ENCODE assay signal across 25 cellular contexts in genomic region chr2:24617431-24617830, GRCh38.
A peak's percentile ranks its signal among the peaks of the same experiment; 100 is the strongest.
DNase-seq lines count a peak whose midpoint lies in the region; ATAC-seq and TF ChIP-seq lines count a peak whose summit lies in the region.
"Had no signal": no experiment of that assay in that cellular context is flagged by ENCODE, and none has a peak within 500 bp of the region (broad histone marks: within the 10 kb centered on the region; RNA-seq: fewer than 3 reads in every experiment).

No MANE protein-coding gene starts in this region.

- H3K36me3 ChIP-seq in SK-N-SH (replicated peaks in 1 of 2; ENCODE audit: control insufficient read depth in 1 of 2, insufficient read depth in 2 of 2, low read length in 1 of 2) (no peaks in the 10 kb centered on the region), gastrocnemius medialis (no peaks in the 10 kb centered on the region), left lung (no peaks in the 10 kb centered on the region)
- H3K36me3 ChIP-seq: pancreas, suprapubic skin, upper lobe of left lung had no signal

- intact Hi-C loops in gastrocnemius medialis (cut with DNase I; ENCODE audit: low total_unique reads) = no loop called here
- intact Hi-C loops in left lung (cut with DNase I) = no loop called here

- no peaks in the 10 kb centered on the region for H3K27me3 ChIP-seq in SK-N-SH (ENCODE audit: insufficient read depth)
- no peaks in the 10 kb centered on the region for H3K27me3 ChIP-seq in gastrocnemius medialis
- H3K27me3 ChIP-seq in left lung = no peaks in the 10 kb centered on the region
- H3K27me3 ChIP-seq: pancreas, suprapubic skin, upper lobe of left lung had no signal

- H3K4me3 ChIP-seq in SK-N-SH (ENCODE audit: low read depth in 2 of 2, low read length in 1 of 2) (no peak overlapping the region), fibroblast of mammary gland (ENCODE audit: control insufficient read depth, low read depth, low read length) (no peak overlapping the region), gastrocnemius medialis (no peak overlapping the region), left lung (no peak overlapping the region)
- H3K4me3 ChIP-seq: pancreas, suprapubic skin, upper lobe of left lung had no signal

- H3F3A ChIP-seq in SK-N-SH (replicated peaks; ENCODE audit: insufficient read depth) = no peaks in the 10 kb centered on the region

- no peak overlapping the region for H3K9ac ChIP-seq in SK-N-SH

- peak; percentile 27 for DNase-seq in SK-N-SH
- peak; percentile 77 for DNase-seq in NCI-H69 (lab: John Stamatoyannopoulos, UW)
- peak; percentile 28 for DNase-seq in fibroblast of mammary gland (ENCODE audit: low read depth)
- no peak for DNase-seq in gastrocnemius medialis
- no peak for DNase-seq in left lung
- DNase-seq in dedifferentiated amniotic fluid mesenchymal stem cell (ENCODE audit: extremely low spot score) = no peak
- DNase-seq: activated CD4-positive, alpha-beta T cell treated with anti-CD3 and anti-CD28 coated beads for 36 hours; anterior cingulate cortex; Calu3; CD4-positive, CD25-positive, alpha-beta regulatory T cell; immature natural killer cell; Kasumi-1; left cardiac atrium; NCI-H1436 treated with DMSO at 0.1 percent for 48 hours; NCI-H2107; pancreas; Right ventricle myocardium superior; stimulated activated CD4-positive, alpha-beta T cell treated with anti-CD3 and anti-CD28 coated beads, Interleukin-1b, Interleukin-23, amount 100 ng/mL, for 48 hours; stimulated activated naive CD4-positive, alpha-beta T cell treated with Interleukin-2 at 50 U/mL for 16 hours; SW 1271; upper lobe of left lung had no signal

- 0 out of 2 replicates have a peak, but pooled peaks cover 3% of the 10 kb centered on the region for H3K79me2 ChIP-seq in SK-N-SH (ENCODE audit: insufficient read depth)

- POLR2A ChIA-PET in SK-N-SH (lab: Yijun Ruan, JAX) = no interaction called here

- peak overlapping the region in 1 of 2 experiments; percentile 51; a peak in 2 of 4 replicates for H3K27ac ChIP-seq in SK-N-SH (ENCODE audit: low read depth in 2 of 2, low read length in 1 of 2)
- H3K27ac ChIP-seq in gastrocnemius medialis = no peak overlapping the region
- H3K27ac ChIP-seq in left lung = no peak overlapping the region
- H3K27ac ChIP-seq: pancreas, suprapubic skin, upper lobe of left lung had no signal

- TF ChIP-seq CTCF in SK-N-SH (IDR thresholded peaks at IDR 0.05) (no peak), fibroblast of mammary gland (conservative IDR thresholded peaks at IDR 0.05; ENCODE audit: control insufficient read depth, insufficient read depth, low read depth, low read length) (no peak), gastrocnemius medialis (IDR thresholded peaks at IDR 0.05 in 4 of 5, conservative IDR thresholded peaks at IDR 0.05 in 1 of 5) (no peak), left lung (IDR thresholded peaks at IDR 0.05) (no peak)

- no peaks in the 10 kb centered on the region for H3K9me2 ChIP-seq in SK-N-SH

- no peaks in the 10 kb centered on the region for H4K20me1 ChIP-seq in SK-N-SH (ENCODE audit: insufficient read depth)

- H3K9me3 ChIP-seq in SK-N-SH (peaks cover under 1% of the 10 kb centered on the region; the same call in 1 of the 2 replicates), gastrocnemius medialis (no peaks in the 10 kb centered on the region), left lung (no peaks in the 10 kb centered on the region)
- H3K9me3 ChIP-seq: pancreas, suprapubic skin, upper lobe of left lung had no signal

- no peak overlapping the region for H3K4me2 ChIP-seq in SK-N-SH

- in situ Hi-C loops in gastrocnemius medialis (cut with MboI; ENCODE audit: low sequenced_read_pairs in 4 of 4) = no loop called here

- 82% methylated on average over 2 of the region's 2 CpGs for WGBS in SK-N-SH (ENCODE audit: low lambda C conversion rate)

- H3K4me1 ChIP-seq in SK-N-SH (ENCODE audit: control insufficient read depth in 1 of 2, insufficient read depth in 2 of 2, low read depth in 1 of 2, low read length in 1 of 2) = peaks cover 6 to 19% of the 10 kb centered on the region in 2 experiments; a peak in 3 of 4 replicates
- peaks cover 60 to 68% of the 10 kb centered on the region in 2 donors for H3K4me1 ChIP-seq in gastrocnemius medialis
- H3K4me1 ChIP-seq in left lung = peaks cover 0 to 3% of the 10 kb centered on the region in 2 donors

- H2AFZ ChIP-seq in SK-N-SH (ENCODE audit: low read depth) = no peak overlapping the region

- no peak for TF ChIP-seq EP300 in SK-N-SH (IDR thresholded peaks at IDR 0.05; ENCODE audit: borderline replicate concordance in 1 of 2, low read depth in 1 of 2, low read length in 1 of 2)

- no peak for TF ChIP-seq POLR2A in gastrocnemius medialis (IDR thresholded peaks at IDR 0.05)

- ATAC-seq in SK-N-SH treated with all-trans-retinoic acid at 6 μM for 48 hours (no peak), gastrocnemius medialis (no peak), left lung (no peak), HG03521 (IDR thresholded peaks at IDR 0.05; ENCODE audit: unreplicated experiment) (no peak)
- ATAC-seq: activated CD4-positive, alpha-beta T cell treated with anti-CD3 and anti-CD28 coated beads for 36 hours; Panc1; pancreas had no signal

- no peak for TF ChIP-seq RAD21 in SK-N-SH (IDR thresholded peaks at IDR 0.05; ENCODE audit: low read length)

- CTCF ChIA-PET in SK-N-SH (lab: Yijun Ruan, JAX) = interaction anchor here (0.8 to 0.9 kb wide), 2 partner anchors 11 to 51 kb away, joined by 3 read pairs; no protein-coding TSS in a partner anchor

TF ChIP-seq in SK-N-SH, 30 proteins besides CTCF, POLR2A, EP300 and RAD21:
- TF ChIP-seq GABPA (IDR thresholded peaks at IDR 0.05; ENCODE audit: low read depth) (no peak), MEF2A (IDR thresholded peaks at IDR 0.05; ENCODE audit: borderline replicate concordance, low read depth) (no peak), CHD2 (IDR thresholded peaks at IDR 0.05; ENCODE audit: low read length, partially characterized antibody) (no peak), YY1 (IDR thresholded peaks at IDR 0.05; ENCODE audit: low read depth) (no peak), GATA2 (CRISPR knock-in tag; IDR thresholded peaks at IDR 0.05) (peak; percentile 48), ELF1 (IDR thresholded peaks at IDR 0.05) (no peak), ZBTB33 (IDR thresholded peaks at IDR 0.05; ENCODE audit: borderline replicate concordance, low read depth) (no peak), MAX (IDR thresholded peaks at IDR 0.05; ENCODE audit: low read depth) (no peak)

TF ChIP-seq in SK-N-SH treated with all-trans-retinoic acid at 6 μM for 48 hours, 23 proteins besides CTCF, POLR2A, EP300 and RAD21 (continues in another document):
- no peak for TF ChIP-seq GLIS3 (CRISPR knock-in tag; IDR thresholded peaks at IDR 0.05)
- TF ChIP-seq TOX (CRISPR knock-in tag; IDR thresholded peaks at IDR 0.05; ENCODE audit: borderline replicate concordance) = no peak
- TF ChIP-seq ZNF70 (CRISPR knock-in tag; IDR thresholded peaks at IDR 0.05) = no peak
- TF ChIP-seq ZFP3 (CRISPR knock-in tag; IDR thresholded peaks at IDR 0.05) = no peak
- TF ChIP-seq BACH2 (CRISPR knock-in tag; IDR thresholded peaks at IDR 0.05; ENCODE audit: borderline replicate concordance) = no peak
- TF ChIP-seq ESRRG (CRISPR knock-in tag; IDR thresholded peaks at IDR 0.05) = no peak
- no peak for TF ChIP-seq CSDC2 (CRISPR knock-in tag; IDR thresholded peaks at IDR 0.05)
- TF ChIP-seq RARB (CRISPR knock-in tag; IDR thresholded peaks at IDR 0.05) = no peak
- TF ChIP-seq ZFP30 (CRISPR knock-in tag; IDR thresholded peaks at IDR 0.05) = no peak
- TF ChIP-seq ZNF8 (CRISPR knock-in tag; IDR thresholded peaks at IDR 0.05) = no peak
- no peak for TF ChIP-seq ARNTL (CRISPR knock-in tag; IDR thresholded peaks at IDR 0.05; ENCODE audit: borderline replicate concordance, low read depth)
- TF ChIP-seq ZNF565 (CRISPR knock-in tag; conservative IDR thresholded peaks at IDR 0.05; ENCODE audit: low read depth) = no peak
- TF ChIP-seq TCF4 (CRISPR knock-in tag; IDR thresholded peaks at IDR 0.05; ENCODE audit: borderline replicate concordance) = no peak
- TF ChIP-seq PATZ1 (CRISPR knock-in tag; IDR thresholded peaks at IDR 0.05; ENCODE audit: borderline replicate concordance) = no peak
- TF ChIP-seq POU6F1 (CRISPR knock-in tag; IDR thresholded peaks at IDR 0.05; ENCODE audit: borderline replicate concordance, low read depth) = no peak
- TF ChIP-seq PPARA (CRISPR knock-in tag; IDR thresholded peaks at IDR 0.05; ENCODE audit: borderline replicate concordance) = no peak
- no peak for TF ChIP-seq OSR1 (CRISPR knock-in tag; IDR thresholded peaks at IDR 0.05)

Comparison
In these comparisons a context has a peak if more than half of its experiments do, and no peak if none do; other contexts are left out.
1. DNase-seq: peak in SK-N-SH (single experiment), NCI-H69 (single experiment) and fibroblast of mammary gland (single experiment); none in gastrocnemius medialis (0 of 2), left lung (0 of 2) and dedifferentiated amniotic fluid mesenchymal stem cell (single experiment).